In the genomic region with DNA sequence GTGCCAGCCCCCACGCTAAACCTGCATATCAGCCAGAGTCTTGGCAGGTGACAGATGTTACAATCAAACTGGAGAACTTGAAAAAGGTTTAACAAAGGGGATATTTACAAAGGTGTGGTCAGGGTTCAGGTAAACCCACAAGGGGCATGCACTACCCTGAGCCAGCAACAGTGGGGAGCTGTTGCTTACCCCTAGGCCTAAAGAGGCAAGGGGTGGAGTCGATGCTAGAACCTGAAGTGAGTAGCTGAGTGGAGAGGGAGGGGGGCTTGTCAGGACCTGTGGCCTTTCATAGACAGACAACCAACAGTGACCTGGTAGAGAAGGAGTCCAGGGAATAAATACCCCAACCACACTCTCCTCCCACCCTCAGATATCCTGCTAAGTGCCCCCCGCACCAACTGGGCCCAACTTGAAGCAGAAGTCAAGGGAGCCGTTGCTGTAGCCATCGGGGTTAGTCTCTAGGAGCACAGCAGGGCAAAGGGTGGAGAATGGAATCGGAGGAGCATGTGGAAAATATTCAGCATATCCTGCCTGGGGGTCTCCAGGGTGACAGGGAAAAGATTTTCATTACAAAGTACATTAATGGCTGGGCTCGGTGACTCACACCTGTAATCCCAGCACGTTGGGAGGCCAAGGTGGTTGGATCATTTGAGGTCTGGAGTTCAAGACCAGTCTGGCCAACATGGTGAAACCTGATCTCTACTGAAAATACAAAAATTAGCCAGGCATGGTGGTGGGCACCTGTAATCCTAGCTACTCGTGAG, we compare ENCODE assay signal across 1 cellular context.
TF ChIP-seq lines count a peak whose summit lies in the region.

No MANE protein-coding gene starts in this region.

TF ChIP-seq in H1, 55 proteins besides CTCF, POLR2A, EP300 and RAD21:
- TF ChIP-seq ZNF274 (IDR thresholded peaks at IDR 0.05; ENCODE audit: borderline replicate concordance, extremely low read depth, low read length) (no peak), YY1 (IDR thresholded peaks at IDR 0.05; ENCODE audit: low read depth, low read length) (no peak), PHF8 (conservative IDR thresholded peaks at IDR 0.05; ENCODE audit: low read depth, low read length) (no peak), RXRA (IDR thresholded peaks at IDR 0.05; ENCODE audit: insufficient read depth, low read depth, low read length) (no peak), SP2 (IDR thresholded peaks at IDR 0.05; ENCODE audit: low read length) (no peak), KDM4A (IDR thresholded peaks at IDR 0.05; ENCODE audit: low read depth, low read length, severe bottlenecking) (no peak), TEAD4 (IDR thresholded peaks at IDR 0.05; ENCODE audit: low read depth, low read length) (no peak), NANOG (IDR thresholded peaks at IDR 0.05; ENCODE audit: insufficient read depth, low read depth, low read length, poor library complexity, severe bottlenecking) (no peak), CHD1 (IDR thresholded peaks at IDR 0.05; ENCODE audit: low read depth, low read length) (no peak), SUZ12 (IDR thresholded peaks at IDR 0.05; ENCODE audit: low read length) (no peak), EGR1 (IDR thresholded peaks at IDR 0.05; ENCODE audit: borderline replicate concordance, low read depth, low read length) (no peak), RNF2 (IDR thresholded peaks at IDR 0.05; ENCODE audit: borderline replicate concordance, low read depth, low read length, missing control alignments, poor library complexity, severe bottlenecking) (no peak), TAF1 (IDR thresholded peaks at IDR 0.05; ENCODE audit: low read depth, low read length) (no peak), BRCA1 (IDR thresholded peaks at IDR 0.05; ENCODE audit: low read depth, low read length) (no peak), CBX5 (IDR thresholded peaks at IDR 0.05; ENCODE audit: low read depth, low read length) (no peak), CHD2 (IDR thresholded peaks at IDR 0.05; ENCODE audit: low read length) (no peak), SIX5 (IDR thresholded peaks at IDR 0.05; ENCODE audit: low read depth, low read length) (no peak), SIN3A (conservative IDR thresholded peaks at IDR 0.05 in 1 of 2, IDR thresholded peaks at IDR 0.05 in 1 of 2; ENCODE audit: low read depth in 1 of 2, low read length in 2 of 2) (no peak)
- TF ChIP-seq, protein P1, sequence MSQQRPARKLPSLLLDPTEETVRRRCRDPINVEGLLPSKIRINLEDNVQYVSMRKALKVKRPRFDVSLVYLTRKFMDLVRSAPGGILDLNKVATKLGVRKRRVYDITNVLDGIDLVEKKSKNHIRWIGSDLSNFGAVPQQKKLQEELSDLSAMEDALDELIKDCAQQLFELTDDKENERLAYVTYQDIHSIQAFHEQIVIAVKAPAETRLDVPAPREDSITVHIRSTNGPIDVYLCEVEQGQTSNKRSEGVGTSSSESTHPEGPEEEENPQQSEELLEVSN (IDR thresholded peaks at IDR 0.05): no peak
- TF ChIP-seq, protein P2, sequence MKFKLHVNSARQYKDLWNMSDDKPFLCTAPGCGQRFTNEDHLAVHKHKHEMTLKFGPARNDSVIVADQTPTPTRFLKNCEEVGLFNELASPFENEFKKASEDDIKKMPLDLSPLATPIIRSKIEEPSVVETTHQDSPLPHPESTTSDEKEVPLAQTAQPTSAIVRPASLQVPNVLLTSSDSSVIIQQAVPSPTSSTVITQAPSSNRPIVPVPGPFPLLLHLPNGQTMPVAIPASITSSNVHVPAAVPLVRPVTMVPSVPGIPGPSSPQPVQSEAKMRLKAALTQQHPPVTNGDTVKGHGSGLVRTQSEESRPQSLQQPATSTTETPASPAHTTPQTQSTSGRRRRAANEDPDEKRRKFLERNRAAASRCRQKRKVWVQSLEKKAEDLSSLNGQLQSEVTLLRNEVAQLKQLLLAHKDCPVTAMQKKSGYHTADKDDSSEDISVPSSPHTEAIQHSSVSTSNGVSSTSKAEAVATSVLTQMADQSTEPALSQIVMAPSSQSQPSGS (IDR thresholded peaks at IDR 0.05; ENCODE audit: low read length): no peak
